In the genomic region with DNA sequence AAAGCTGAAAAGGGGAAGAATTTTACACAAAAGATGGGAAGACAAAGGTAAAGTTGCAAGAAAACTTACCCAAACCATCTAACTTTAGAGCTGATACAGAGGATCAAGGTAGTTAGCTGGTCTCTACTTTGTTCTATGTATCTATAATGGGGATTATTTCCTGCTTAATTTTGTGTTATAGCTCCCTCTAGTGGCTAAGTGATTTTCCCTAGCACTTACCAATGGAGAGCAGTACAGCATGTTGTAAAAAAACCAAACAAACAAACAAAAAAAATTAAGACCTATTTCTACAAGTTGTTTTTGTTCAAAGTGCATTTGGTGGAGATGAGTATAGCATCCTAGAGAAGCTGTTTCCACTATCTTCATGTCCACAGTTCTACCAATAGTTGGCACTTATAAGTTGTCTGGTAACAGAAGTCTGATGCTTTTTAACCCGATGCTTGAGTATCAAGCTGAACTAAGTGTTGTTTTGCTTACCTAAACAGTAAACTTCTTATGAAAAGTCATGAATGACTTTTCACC, we compare ENCODE assay signal across 8 cellular contexts. TPM values are rescaled to one million over a fixed set of nuclear protein-coding genes. Genes with fewer than 3 reads are reported as not detected.
DNase-seq lines count a peak whose midpoint lies in the region; ATAC-seq and TF ChIP-seq lines count a peak whose summit lies in the region.

No MANE protein-coding gene starts in this region.

- no peak overlapping the region for H2AFZ ChIP-seq in KMS-11 (ENCODE audit: low read depth)

- H3K4me2 ChIP-seq in KMS-11, result no peak overlapping the region

- peaks cover 44% of the 10 kb centered on the region for H3K4me1 ChIP-seq in KMS-11 (ENCODE audit: low read depth, poor library complexity, severe bottlenecking)
- peaks cover 13 to 49% (median 26%) of the 10 kb centered on the region in 4 donors for H3K4me1 ChIP-seq in upper lobe of left lung

- H3K9ac ChIP-seq in KMS-11, result no peak overlapping the region

- H3K4me3 ChIP-seq in KMS-11 (IDR thresholded peaks at IDR 0.05; ENCODE audit: insufficient read depth, low read depth, low read length), result no peak overlapping the region
- H3K4me3 ChIP-seq in cardiac fibroblast (replicated peaks in 1 of 2; ENCODE audit: low read depth in 2 of 2, low read length in 2 of 2), result no peak overlapping the region
- H3K4me3 ChIP-seq in upper lobe of left lung, result no peak overlapping the region

- peak overlapping the region; percentile 58 to 65 for H3K4me3 Mint-ChIP-seq in activated T-cell treated with anti-CD3 and anti-CD28 coated beads, Interleukin-2, amount 50 U/mL, for 72 hours

- ATAC-seq in activated T-cell treated with anti-CD3 and anti-CD28 coated beads, Interleukin-2, amount 50 U/mL, for 72 hours (replicated peaks in 1 of 2), result peak; percentile 69
- ATAC-seq in left lobe of liver, result peak; percentile 76
- peak; percentile 87 to 88 for ATAC-seq in upper lobe of left lung (ENCODE audit: low FRiP score in 2 of 2)
- ATAC-seq in GM19023 (IDR thresholded peaks at IDR 0.05; ENCODE audit: unreplicated experiment), result no peak

- peaks cover 90% of the 10 kb centered on the region for H3K4me1 Mint-ChIP-seq in activated T-cell treated with anti-CD3 and anti-CD28 coated beads, Interleukin-2, amount 50 U/mL, for 72 hours (ENCODE audit: low read depth)

- H3K27ac Mint-ChIP-seq in activated T-cell treated with anti-CD3 and anti-CD28 coated beads, Interleukin-2, amount 50 U/mL, for 72 hours, result peak overlapping the region; percentile 92

- H3K27me3 ChIP-seq in KMS-11 (ENCODE audit: insufficient read depth, low read depth) (no peaks in the 10 kb centered on the region), upper lobe of left lung (no peaks in the 10 kb centered on the region)

- H3K79me2 ChIP-seq in KMS-11 (ENCODE audit: insufficient read depth, low read depth), result peaks cover 13% of the 10 kb centered on the region; the same call in 1 of the 2 replicates

- no peaks in the 10 kb centered on the region for H3K9me3 Mint-ChIP-seq in activated T-cell treated with anti-CD3 and anti-CD28 coated beads, Interleukin-2, amount 50 U/mL, for 72 hours

- no peak for TF ChIP-seq EP300 in upper lobe of left lung (IDR thresholded peaks at IDR 0.05)

- H3K9me3 ChIP-seq in upper lobe of left lung, result no peaks in the 10 kb centered on the region

- H4K20me1 ChIP-seq in KMS-11 (ENCODE audit: insufficient read depth), result peaks cover 16% of the 10 kb centered on the region

- 54 to 70% methylated on average over 1 of the region's 1 CpG for WGBS in upper lobe of left lung, 2 donors

- no peak for TF ChIP-seq POLR2A in upper lobe of left lung (IDR thresholded peaks at IDR 0.05)

- peaks cover 8 to 36% of the 10 kb centered on the region in 2 donors for H3K36me3 Mint-ChIP-seq in activated T-cell treated with anti-CD3 and anti-CD28 coated beads, Interleukin-2, amount 50 U/mL, for 72 hours (ENCODE audit: insufficient read depth in 2 of 2)

- TF ChIP-seq CTCF in KMS-11 (conservative IDR thresholded peaks at IDR 0.05; ENCODE audit: low read depth, low read length) (peak; percentile 97), cardiac fibroblast (IDR thresholded peaks at IDR 0.05; ENCODE audit: low read depth, low read length) (peak; percentile 76), upper lobe of left lung (IDR thresholded peaks at IDR 0.05) (peak; percentile 69 to 81 (median 75))

- no peak overlapping the region; the same call in 1 of the 2 replicates for H3K27ac ChIP-seq in KMS-11
- peak overlapping the region in 1 of 4 donors; percentile 22 for H3K27ac ChIP-seq in upper lobe of left lung

- H3K36me3 ChIP-seq in KMS-11 (ENCODE audit: insufficient read depth), result peaks cover 23% of the 10 kb centered on the region; the same call in 1 of the 2 replicates
- peaks cover 9 to 63% (median 17%) of the 10 kb centered on the region in 4 donors for H3K36me3 ChIP-seq in upper lobe of left lung

- H3K27me3 Mint-ChIP-seq in activated T-cell treated with anti-CD3 and anti-CD28 coated beads, Interleukin-2, amount 50 U/mL, for 72 hours (ENCODE audit: low read depth), result no peaks in the 10 kb centered on the region

- DNase-seq in activated T-cell treated with anti-CD3 and anti-CD28 coated beads, Interleukin-2, amount 50 U/mL, for 72 hours, result peak in 1 of 2 donors; percentile 20
- no peak for DNase-seq in activated T-cell treated with anti-CD3 and anti-CD28 coated beads, Interleukin-2, amount 50 U/mL, for 1 hour
- DNase-seq in OCI-M1 (lab: John Stamatoyannopoulos, UW) (peak; percentile 89), cardiac fibroblast (ENCODE audit: low read depth in 2 of 2) (peak; percentile 86 to 89), left lobe of liver (ENCODE audit: low spot score) (no peak), upper lobe of left lung (no peak)

RNA-seq across cellular contexts. Expression of gene SRSF1, which starts 7.5 kb away (rescaled TPM):
- total RNA-seq in activated T-cell treated with anti-CD3 and anti-CD28 coated beads, Interleukin-2, amount 50 U/mL, for 72 hours, result 100 to 1,000 TPM; 233 to 281 TPM
- 81.6 TPM for total RNA-seq in left lobe of liver
- 100 to 1,000 TPM; 109 to 393 (median 160) TPM for total RNA-seq in upper lobe of left lung

RNA-seq across cellular contexts. Expression of gene VEZF1, which starts 11.5 kb away (rescaled TPM):
- 10 to 100 TPM; 42.6 to 44.6 TPM for total RNA-seq in activated T-cell treated with anti-CD3 and anti-CD28 coated beads, Interleukin-2, amount 50 U/mL, for 72 hours
- total RNA-seq in left lobe of liver, result 12.5 TPM
- total RNA-seq in upper lobe of left lung, result 10 to 100 TPM; 36.4 to 99.7 (median 72.5) TPM

RNA-seq across cellular contexts. Expression of gene CUEDC1, which starts 44.3 kb away (rescaled TPM):
- total RNA-seq in activated T-cell treated with anti-CD3 and anti-CD28 coated beads, Interleukin-2, amount 50 U/mL, for 72 hours, result 1 to 10 TPM; 1.1 to 1.4 TPM
- total RNA-seq in left lobe of liver, result 8.1 TPM
- total RNA-seq in upper lobe of left lung, result 100 to 1,000 TPM in 1 of 6 donors, 10 to 100 TPM in 5; 33.3 to 119 (median 54.4) TPM

Comparison
In these comparisons a context has a peak if more than half of its experiments do, and no peak if none do; other contexts are left out.
1. DNase-seq: peak in OCI-M1 (single experiment) and cardiac fibroblast (2 of 2); none in activated T-cell treated with anti-CD3 and anti-CD28 coated beads, Interleukin-2, amount 50 U/mL, for 1 hour (single experiment), left lobe of liver (single experiment) and upper lobe of left lung (0 of 2).
2. Peak in every context shown above with its lines, with median percentiles within 50 percentile points of each other: CTCF ChIP-seq.